26 cellular contexts compared by ENCODE assay signal in the genomic region with DNA sequence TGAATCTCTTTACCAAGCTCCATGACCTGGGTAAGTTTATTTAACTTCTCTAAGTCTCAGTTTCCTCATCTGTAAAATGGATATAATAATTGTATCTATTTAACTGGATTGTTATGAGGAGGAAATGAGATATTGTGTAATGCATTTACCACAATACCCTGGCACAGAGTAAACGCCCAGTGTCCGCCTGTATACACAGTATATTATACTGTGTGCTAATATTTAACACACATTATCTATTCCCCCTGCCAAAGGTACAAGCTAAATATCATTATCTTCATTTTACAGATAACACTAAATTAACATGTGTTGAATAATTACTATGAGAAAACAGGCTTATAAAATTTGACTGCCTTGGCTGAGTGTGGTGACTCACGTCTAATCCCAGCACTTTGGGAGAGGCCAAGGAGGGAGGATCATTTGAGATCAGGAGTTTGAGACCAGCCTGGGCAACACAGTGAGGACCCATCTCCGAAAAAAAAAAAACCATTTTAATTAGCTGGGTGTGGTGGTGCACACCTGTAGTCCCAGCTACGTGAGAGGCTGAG.
"Had no signal": no experiment of that assay in that cellular context is flagged by ENCODE, and none has a peak within 500 bp of the region (broad histone marks: within the 10 kb centered on the region; RNA-seq: fewer than 3 reads in every experiment).

No MANE protein-coding gene starts in this region.

- H3K9me3 ChIP-seq: colonic mucosa, gastrocnemius medialis, neutrophil, pancreas, testis, tibial artery, upper lobe of left lung had no signal

- H3K36me3 ChIP-seq: colonic mucosa, gastrocnemius medialis, neutrophil, pancreas, tibial artery, upper lobe of left lung had no signal

- H3K4me3 ChIP-seq: colonic mucosa, gastrocnemius medialis, lung, pancreas, testis, tibial artery, upper lobe of left lung had no signal

- DNase-seq: colonic mucosa; effector CD8-positive, alpha-beta T cell; endodermal cell; foreskin fibroblast; gastrocnemius medialis; head of caudate nucleus; naive B cell; pancreas; retina; stimulated activated CD4-positive, alpha-beta T cell treated with anti-CD3 and anti-CD28 coated beads, Interleukin-2, amount 100 ng/mL, for 24 hours; stimulated activated CD4-positive, alpha-beta T cell treated with anti-CD3 and anti-CD28 coated beads, Interleukin-4, amount 100 ng/mL, for 24 hours; stimulated activated naive CD4-positive, alpha-beta T cell treated with Interleukin-2 at 50 U/mL for 16 hours; substantia nigra; testis; tibial artery; upper lobe of left lung had no signal

- H3K27me3 ChIP-seq: colonic mucosa, gastrocnemius medialis, neutrophil, pancreas, testis, tibial artery, upper lobe of left lung had no signal

- FAIRE-seq: keratinocyte, pancreas, urothelium cell line had no signal

- H3K4me1 ChIP-seq: colonic mucosa, gastrocnemius medialis, pancreas, testis, tibial artery, upper lobe of left lung had no signal

- ATAC-seq: esophagus mucosa; gastrocnemius medialis; left lobe of liver; natural killer cell treated with Interleukin-12 subunit alpha and Interleukin-12 subunit beta and Interleukin-15 and Interleukin-18, amount 100 ng/mL, for 72 hours; pancreas; sciatic nerve; stimulated activated effector memory CD8-positive, alpha-beta T cell treated with anti-CD3 and anti-CD28 coated beads, Interleukin-12 subunit alpha, Interleukin-12 subunit beta, amount 100 ng/mL, for 72 hours had no signal

- H3K27ac ChIP-seq: colonic mucosa, epithelial cell of prostate, gastrocnemius medialis, neutrophil, pancreas, testis, tibial artery, upper lobe of left lung had no signal
